In genomic region chr1:42689912-42690311, GRCh38 we compare ENCODE assay signal across 1 cellular context.
TF ChIP-seq lines count a peak whose summit lies in the region.

No MANE protein-coding gene starts in this region.

TF ChIP-seq in SK-N-SH treated with all-trans-retinoic acid at 6 μM for 48 hours, 23 proteins besides CTCF, POLR2A, EP300 and RAD21:
- TF ChIP-seq TSHZ2 (CRISPR knock-in tag; IDR thresholded peaks at IDR 0.05) (no peak), OSR1 (CRISPR knock-in tag; IDR thresholded peaks at IDR 0.05) (no peak), ZC3H10 (CRISPR knock-in tag; IDR thresholded peaks at IDR 0.05) (no peak), GLIS3 (CRISPR knock-in tag; IDR thresholded peaks at IDR 0.05) (no peak), ZNF565 (CRISPR knock-in tag; conservative IDR thresholded peaks at IDR 0.05; ENCODE audit: low read depth) (no peak), ZFP3 (CRISPR knock-in tag; IDR thresholded peaks at IDR 0.05) (no peak), TCF4 (CRISPR knock-in tag; IDR thresholded peaks at IDR 0.05; ENCODE audit: borderline replicate concordance) (no peak), SNAI2 (CRISPR knock-in tag; IDR thresholded peaks at IDR 0.05) (no peak), POU6F1 (CRISPR knock-in tag; IDR thresholded peaks at IDR 0.05; ENCODE audit: borderline replicate concordance, low read depth) (no peak), RARB (CRISPR knock-in tag; IDR thresholded peaks at IDR 0.05) (no peak), PATZ1 (CRISPR knock-in tag; IDR thresholded peaks at IDR 0.05; ENCODE audit: borderline replicate concordance) (no peak), ZNF8 (CRISPR knock-in tag; IDR thresholded peaks at IDR 0.05) (no peak), ZFP30 (CRISPR knock-in tag; IDR thresholded peaks at IDR 0.05) (no peak), BACH2 (CRISPR knock-in tag; IDR thresholded peaks at IDR 0.05; ENCODE audit: borderline replicate concordance) (no peak), CREB5 (CRISPR knock-in tag; IDR thresholded peaks at IDR 0.05; ENCODE audit: low read depth) (no peak), CSDC2 (CRISPR knock-in tag; IDR thresholded peaks at IDR 0.05) (no peak), ISL1 (CRISPR knock-in tag; IDR thresholded peaks at IDR 0.05) (no peak), ESRRG (CRISPR knock-in tag; IDR thresholded peaks at IDR 0.05) (no peak), ARNTL (CRISPR knock-in tag; IDR thresholded peaks at IDR 0.05; ENCODE audit: borderline replicate concordance, low read depth) (no peak)
